Comparison of ENCODE assay signal across 8 cellular contexts in genomic region chr5:172454355-172455086, GRCh38. TPM values are rescaled to one million over a fixed set of nuclear protein-coding genes. Genes with fewer than 3 reads are reported as not detected.
A peak's percentile ranks its signal among the peaks of the same experiment; 100 is the strongest.
DNase-seq lines count a peak whose midpoint lies in the region; FAIRE-seq lines count a peak whose summit lies in the region.

SH3PXD2B (minus strand) TSS chr5:172454525; CDS start chr5:172454352, 173 bp downstream.

- no peak for FAIRE-seq in HTR-8/SVneo (lab: Jason Lieb, UNC)

- H3K4me1 Mint-ChIP-seq in immature natural killer cell, result peaks cover 10 to 19% of the 10 kb centered on the region in 2 donors

- H3K27me3 Mint-ChIP-seq in immature natural killer cell (ENCODE audit: low read depth in 3 of 3), result peaks cover 5 to 18% (median 12%) of the 10 kb centered on the region in 3 donors

- H3K4me1 ChIP-seq in skeletal muscle tissue (ENCODE audit: control insufficient read depth in 3 of 3, insufficient read depth in 3 of 3, low read length in 3 of 3), result peaks cover 20 to 27% (median 26%) of the 10 kb centered on the region in 3 donors

- DNase-seq in GM03348 (ENCODE audit: low spot score), result peak; percentile 93
- peak; percentile 52 for DNase-seq in HTR-8/SVneo (ENCODE audit: insufficient read length, low spot score)
- peak; percentile 54 for DNase-seq in SW480 (ENCODE audit: low spot score)
- peak; percentile 18 for DNase-seq in central memory CD4-positive, alpha-beta T cell
- DNase-seq in immature natural killer cell, result peak in 2 of 3 donors; percentile 63 to 65
- no peak for DNase-seq in putamen (ENCODE audit: low spot score)
- no peak for DNase-seq in OCI-M2 (lab: John Stamatoyannopoulos, UW; ENCODE audit: unreplicated experiment)

- H3K9me3 Mint-ChIP-seq in immature natural killer cell, result no peaks in the 10 kb centered on the region

- peak within 1 kb of the TSS; percentile 66 for H3K27ac ChIP-seq in skeletal muscle tissue (ENCODE audit: low read depth, low read length)

- peak within 1 kb of the TSS in 4 of 6 donors; percentile 1 to 62 (median 40) for H3K27ac Mint-ChIP-seq in immature natural killer cell

- H3K36me3 ChIP-seq in skeletal muscle tissue (ENCODE audit: control insufficient read depth in 3 of 3, insufficient read depth in 3 of 3, low read length in 3 of 3), result no peaks in the 10 kb centered on the region

- H3K4me3 Mint-ChIP-seq in immature natural killer cell, result peak within 1 kb of the TSS; percentile 83 to 91 (median 86)

- H3K9ac ChIP-seq in skeletal muscle tissue (ENCODE audit: low read depth in 1 of 3, low read length in 3 of 3), result peak within 1 kb of the TSS; percentile 57 to 81 (median 69)

- peak within 1 kb of the TSS; percentile 63 to 83 (median 78) for H3K4me3 ChIP-seq in skeletal muscle tissue (ENCODE audit: low read length in 3 of 3)

- no peaks in the 10 kb centered on the region for H3K36me3 Mint-ChIP-seq in immature natural killer cell

- no peaks in the 10 kb centered on the region for H3K9me3 ChIP-seq in skeletal muscle tissue (ENCODE audit: control insufficient read depth in 3 of 3, low read length in 3 of 3)

- H3K27me3 ChIP-seq in skeletal muscle tissue (ENCODE audit: control insufficient read depth in 3 of 3, insufficient read depth in 3 of 3, low read length in 3 of 3), result peaks cover 0 to 8% (median 0%) of the 10 kb centered on the region in 3 donors

RNA-seq across cellular contexts. Expression of gene SH3PXD2B, which starts in this region (rescaled TPM):
- polyA plus RNA-seq in immature natural killer cell, result not detected
- 12.0 TPM for total RNA-seq in skeletal muscle tissue

Comparison
In these comparisons a context has a peak if more than half of its experiments do, and no peak if none do; other contexts are left out.
1. Peak in DNase-seq in immature natural killer cell; RNA of the gene not detected or under 1 TPM.
2. DNase-seq: peak in GM03348 (single experiment), HTR-8/SVneo (single experiment), SW480 (single experiment) and central memory CD4-positive, alpha-beta T cell (single experiment); none in putamen (single experiment) and OCI-M2 (single experiment).